8 cellular contexts compared by ENCODE assay signal in genomic region chr4:6470502-6471302, GRCh38. TPM values are rescaled to one million over a fixed set of nuclear protein-coding genes. Genes with fewer than 3 reads are reported as not detected.
A peak's percentile ranks its signal among the peaks of the same experiment; 100 is the strongest.
DNase-seq lines count a peak whose midpoint lies in the region; ATAC-seq and TF ChIP-seq lines count a peak whose summit lies in the region.

No MANE protein-coding gene starts in this region.

- H3K27ac ChIP-seq in rectal smooth muscle tissue (ENCODE audit: low read depth, low read length): no peak overlapping the region

- no peaks in the 10 kb centered on the region for H3K36me3 ChIP-seq in rectal smooth muscle tissue (ENCODE audit: control insufficient read depth, insufficient read depth, low read length)

- peaks cover 45% of the 10 kb centered on the region for H3K27me3 Mint-ChIP-seq in HFFc6 (ENCODE audit: insufficient read depth)

- peaks cover 3% of the 10 kb centered on the region for H3K4me1 ChIP-seq in rectal smooth muscle tissue (ENCODE audit: control insufficient read depth, insufficient read depth, low read length)

- H3K27ac Mint-ChIP-seq in HFFc6: peak overlapping the region; percentile 38; the same call in 1 of the 2 replicates

- peak overlapping the region; percentile 55 for H3K4me3 ChIP-seq in rectal smooth muscle tissue (ENCODE audit: low read length)

- H3K4me3 Mint-ChIP-seq in HFFc6: peak overlapping the region; percentile 76

- H3K9me3 Mint-ChIP-seq in HFFc6: no peaks in the 10 kb centered on the region

- H3K36me3 Mint-ChIP-seq in HFFc6 (ENCODE audit: low read depth): no peaks in the 10 kb centered on the region

- DNase-seq in AG20443 (ENCODE audit: low spot score) (peak; percentile 84), HFFc6 (peak; percentile 7), astrocyte of the hippocampus (ENCODE audit: low read depth, low spot score) (peak; percentile 56), hepatic stellate cell (ENCODE audit: low spot score) (peak; percentile 54), NCI-H1048 (lab: John Stamatoyannopoulos, UW) (no peak)

- no peak for TF ChIP-seq CTCF in HFFc6 (IDR thresholded peaks at IDR 0.05)

- ATAC-seq in HG03457 (IDR thresholded peaks at IDR 0.05; ENCODE audit: unreplicated experiment): no peak
- no peak for ATAC-seq in GM19328 (IDR thresholded peaks at IDR 0.05; ENCODE audit: unreplicated experiment)

- H3K4me1 Mint-ChIP-seq in HFFc6 (ENCODE audit: low read depth): no peaks in the 10 kb centered on the region

- H3K9ac ChIP-seq in rectal smooth muscle tissue (ENCODE audit: low read length): no peak overlapping the region

- H3K27me3 ChIP-seq in rectal smooth muscle tissue (ENCODE audit: control insufficient read depth, insufficient read depth, low read length): peaks cover 17% of the 10 kb centered on the region

RNA-seq across cellular contexts. Expression of gene PPP2R2C, which starts 1.7 kb away (rescaled TPM):
- under 1 TPM in 4 of 6 experiments, not detected in 2; 0.14 to 0.25 (median 0.23) TPM for total RNA-seq in HFFc6 (2021; fragmentation: NEBNext Ultra II Directional; extraction: Animal tissue kit (Norgen Biotek cat#: 25700))
